In the genomic region with DNA sequence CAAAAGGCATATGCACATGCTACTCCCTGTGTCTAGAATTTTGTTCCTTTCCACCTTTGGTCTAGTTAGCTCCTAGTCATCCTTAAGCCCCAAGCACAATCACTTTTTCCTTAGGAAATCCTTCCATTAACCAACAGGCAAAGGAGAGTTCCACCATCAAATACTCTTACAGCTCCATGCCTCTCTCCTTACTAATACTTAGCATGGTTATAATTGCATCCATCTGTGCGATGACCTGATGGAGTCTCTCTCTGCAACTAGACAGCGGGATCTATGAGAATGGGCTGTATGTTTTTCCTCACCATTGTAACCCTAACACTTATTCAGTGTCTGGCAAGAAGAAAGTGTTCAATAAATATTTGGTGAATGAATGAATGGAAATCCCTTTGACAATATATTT, we compare ENCODE assay signal across 1 cellular context.
TF ChIP-seq lines count a peak whose summit lies in the region.

No MANE protein-coding gene starts in this region.

TF ChIP-seq in IMR-90, 13 proteins besides CTCF, POLR2A, EP300 and RAD21 (continued from another document):
- TF ChIP-seq, protein P1, sequence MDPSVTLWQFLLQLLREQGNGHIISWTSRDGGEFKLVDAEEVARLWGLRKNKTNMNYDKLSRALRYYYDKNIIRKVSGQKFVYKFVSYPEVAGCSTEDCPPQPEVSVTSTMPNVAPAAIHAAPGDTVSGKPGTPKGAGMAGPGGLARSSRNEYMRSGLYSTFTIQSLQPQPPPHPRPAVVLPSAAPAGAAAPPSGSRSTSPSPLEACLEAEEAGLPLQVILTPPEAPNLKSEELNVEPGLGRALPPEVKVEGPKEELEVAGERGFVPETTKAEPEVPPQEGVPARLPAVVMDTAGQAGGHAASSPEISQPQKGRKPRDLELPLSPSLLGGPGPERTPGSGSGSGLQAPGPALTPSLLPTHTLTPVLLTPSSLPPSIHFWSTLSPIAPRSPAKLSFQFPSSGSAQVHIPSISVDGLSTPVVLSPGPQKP (IDR thresholded peaks at IDR 0.05; ENCODE audit: borderline replicate concordance, low read depth, low read length): no peak
